Comparison of ENCODE assay signal across 8 cellular contexts in the genomic region with DNA sequence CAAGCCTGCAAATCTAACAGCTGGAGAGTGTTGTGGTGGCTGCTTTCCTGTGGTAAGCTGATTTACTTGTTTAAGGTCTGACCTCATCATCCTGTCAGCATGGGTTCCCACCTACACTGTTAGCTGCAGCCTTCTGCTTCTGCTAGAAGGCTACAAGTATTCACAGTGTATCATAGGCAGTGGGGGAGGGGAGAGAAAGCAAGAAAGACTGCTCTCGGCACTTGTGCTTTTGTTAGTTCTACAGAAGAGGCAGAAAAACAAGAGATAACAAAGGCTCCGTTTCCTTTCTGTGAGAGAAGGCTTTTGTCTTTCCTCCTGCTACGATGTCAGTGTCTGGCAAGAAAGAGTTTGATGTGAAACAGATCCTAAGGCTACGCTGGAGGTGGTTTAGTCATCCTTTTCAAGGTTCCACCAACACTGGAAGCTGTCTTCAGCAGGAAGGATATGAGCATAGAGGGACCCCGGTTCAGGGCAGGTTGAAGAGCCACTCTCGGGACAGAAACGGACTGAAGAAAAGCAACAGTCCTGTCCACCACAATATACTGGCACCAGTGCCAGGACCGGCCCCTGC. TPM values are rescaled to one million over a fixed set of nuclear protein-coding genes. Genes with fewer than 3 reads are reported as not detected.
DNase-seq lines count a peak whose midpoint lies in the region; ATAC-seq and TF ChIP-seq lines count a peak whose summit lies in the region.

Gene KLHL4 (plus strand): TSS at position 232 of the 571 bp plus-strand sequence. CDS start 92 bp downstream, at position 324.

- no peak for TF ChIP-seq CTCF in endodermal cell (conservative IDR thresholded peaks at IDR 0.05)

- peak; percentile 4 for DNase-seq in NCI-H510A (lab: John Stamatoyannopoulos, UW)
- peak; percentile 89 for DNase-seq in endodermal cell
- no peak for DNase-seq in NCI-H2171 treated with DMSO at 0.1 percent for 48 hours (lab: John Stamatoyannopoulos, UW)
- DNase-seq in activated CD4-positive, alpha-beta T cell treated with anti-CD3 and anti-CD28 coated beads for 1 hour = no peak

- H3K4me3 ChIP-seq in BLaER1 treated with 17β-estradiol and CSF1 and Interleukin-3, amounts not matched to agents 10 nM and 100 nM = no peak within 1 kb of the TSS
- H3K4me3 ChIP-seq in endodermal cell (ENCODE audit: low read length) (peak within 1 kb of the TSS; percentile 94), muscle layer of duodenum (ENCODE audit: low read depth in 1 of 2, low read length in 2 of 2) (peak within 1 kb of the TSS; percentile 38 to 56)

- peak within 1 kb of the TSS; percentile 80 for H3K4me3 Mint-ChIP-seq in endodermal cell

- peak within 1 kb of the TSS; percentile 2 to 58 (median 32); a peak in 19 of 22 replicates for H3K4me2 ChIP-seq in BLaER1 treated with 17β-estradiol and CSF1 and Interleukin-3, amounts not matched to agents 10 nM and 100 nM

- no peak within 1 kb of the TSS for H3K9ac ChIP-seq in BLaER1 treated with 17β-estradiol and CSF1 and Interleukin-3, amounts not matched to agents 10 nM and 100 nM
- peak within 1 kb of the TSS; percentile 70 for H3K9ac ChIP-seq in endodermal cell (ENCODE audit: extremely low read depth, low read length, poor library complexity, severe bottlenecking)

- no peak for ATAC-seq in HG03095 (IDR thresholded peaks at IDR 0.05; ENCODE audit: unreplicated experiment)
- no peak for ATAC-seq in GM19397 (IDR thresholded peaks at IDR 0.05; ENCODE audit: unreplicated experiment)

- no peaks in the 10 kb centered on the region for H3K9me3 ChIP-seq in BLaER1 treated with 17β-estradiol and CSF1 and Interleukin-3, amounts not matched to agents 10 nM and 100 nM (replicated peaks in 1 of 11)
- H3K9me3 ChIP-seq in endodermal cell (ENCODE audit: control insufficient read depth, low read length) (no peaks in the 10 kb centered on the region), muscle layer of duodenum (ENCODE audit: control insufficient read depth in 1 of 2, low read length in 2 of 2) (no peaks in the 10 kb centered on the region)

- H3K4me1 ChIP-seq in BLaER1 treated with 17β-estradiol and CSF1 and Interleukin-3, amounts not matched to agents 10 nM and 100 nM = peaks cover 0 to 15% (median 8%) of the 10 kb centered on the region in 10 experiments; a peak in 11 of 20 replicates
- H3K4me1 ChIP-seq in endodermal cell (ENCODE audit: control insufficient read depth, insufficient read depth, low read length) (no peaks in the 10 kb centered on the region), muscle layer of duodenum (ENCODE audit: control insufficient read depth in 1 of 2, insufficient read depth in 2 of 2, low read length in 2 of 2) (peaks cover 0 to 3% of the 10 kb centered on the region in 2 donors)

- H3K9me3 Mint-ChIP-seq in endodermal cell = peaks cover 4% of the 10 kb centered on the region

- no peaks in the 10 kb centered on the region for H3K36me3 ChIP-seq in BLaER1 treated with 17β-estradiol and CSF1 and Interleukin-3, amounts not matched to agents 10 nM and 100 nM
- H3K36me3 ChIP-seq in endodermal cell (ENCODE audit: control insufficient read depth, insufficient read depth, low read length) (no peaks in the 10 kb centered on the region), muscle layer of duodenum (ENCODE audit: control insufficient read depth in 1 of 2, insufficient read depth in 2 of 2, low read length in 2 of 2) (no peaks in the 10 kb centered on the region)

- H3K27me3 ChIP-seq in BLaER1 treated with 17β-estradiol and CSF1 and Interleukin-3, amounts not matched to agents 10 nM and 100 nM = peaks cover 63 to 92% (median 90%) of the 10 kb centered on the region in 11 experiments
- H3K27me3 ChIP-seq in endodermal cell (ENCODE audit: control insufficient read depth, insufficient read depth, low read length, poor library complexity, severe bottlenecking) = no peaks in the 10 kb centered on the region
- H3K27me3 ChIP-seq in muscle layer of duodenum (ENCODE audit: low read depth, low read length) = no peaks in the 10 kb centered on the region

- no peaks in the 10 kb centered on the region for H3K36me3 Mint-ChIP-seq in endodermal cell (ENCODE audit: low read depth)

- H4K20me1 ChIP-seq in BLaER1 treated with 17β-estradiol and CSF1 and Interleukin-3, amounts not matched to agents 10 nM and 100 nM = peaks cover 0 to 5% (median 0%) of the 10 kb centered on the region in 11 experiments; a peak in 5 of 22 replicates

- H3K27ac ChIP-seq in BLaER1 treated with 17β-estradiol and CSF1 and Interleukin-3, amounts not matched to agents 10 nM and 100 nM = peak within 1 kb of the TSS in 2 of 11 experiments; percentile 11 to 36; a peak in 3 of 22 replicates
- H3K27ac ChIP-seq in endodermal cell (ENCODE audit: low read depth, low read length) = peak within 1 kb of the TSS; percentile 88
- peak within 1 kb of the TSS; percentile 56 for H3K27ac ChIP-seq in muscle layer of duodenum (ENCODE audit: low read length)

- WGBS in endodermal cell (ENCODE audit: insufficient coverage in 1 of 2, insufficient read length in 1 of 2), 2 experiments = 0 to 1% methylated on average over 2 to 8 of the region's 8 CpGs

- no peaks in the 10 kb centered on the region for H3K27me3 Mint-ChIP-seq in endodermal cell (ENCODE audit: insufficient read depth)

- peaks cover 15% of the 10 kb centered on the region for H3K4me1 Mint-ChIP-seq in endodermal cell

- peak within 1 kb of the TSS; percentile 96 for H3K27ac Mint-ChIP-seq in endodermal cell

RNA-seq across cellular contexts. Expression of gene KLHL4, which starts in this region (rescaled TPM):
- 10 to 100 TPM; 16.7 to 42.6 TPM for total RNA-seq in endodermal cell
- polyA plus RNA-seq in endodermal cell (2013, experiment 1 of 2) = 8.2 TPM
- polyA plus RNA-seq in endodermal cell (2013, experiment 2 of 2) = 8.6 TPM

Comparison
In these comparisons a context has a peak if more than half of its experiments do, and no peak if none do; other contexts are left out.
1. H3K4me3 ChIP-seq: peak in endodermal cell (single experiment) and muscle layer of duodenum (2 of 2); none in BLaER1 treated with 17β-estradiol and CSF1 and Interleukin-3, amounts not matched to agents 10 nM and 100 nM (0 of 10).
2. DNase-seq: peak in NCI-H510A (single experiment) and endodermal cell (single experiment); none in NCI-H2171 treated with DMSO at 0.1 percent for 48 hours (single experiment) and activated CD4-positive, alpha-beta T cell treated with anti-CD3 and anti-CD28 coated beads for 1 hour (single experiment).